In genomic region chr15:59725172-59725486, GRCh38 we compare ENCODE assay signal across 13 cellular contexts. TPM values are rescaled to one million over a fixed set of nuclear protein-coding genes. Genes with fewer than 3 reads are reported as not detected.
DNase-seq lines count a peak whose midpoint lies in the region; ATAC-seq, FAIRE-seq and TF ChIP-seq lines count a peak whose summit lies in the region.
"Had no signal": no experiment of that assay in that cellular context is flagged by ENCODE, and none has a peak within 500 bp of the region (broad histone marks: within the 10 kb centered on the region; RNA-seq: fewer than 3 reads in every experiment).

No MANE protein-coding gene starts in this region.

- H3K9ac ChIP-seq in liver (ENCODE audit: low read depth in 1 of 2, low read length in 2 of 2) (peak overlapping the region in 1 of 2 donors; percentile 36), HepG2 (ENCODE audit: insufficient read depth, low read depth, low read length) (no peak overlapping the region), neural progenitor cell (no peak overlapping the region)

- H3K79me2 ChIP-seq in HepG2 (ENCODE audit: insufficient read depth, low read length) (no peaks in the 10 kb centered on the region), neural progenitor cell (ENCODE audit: low read depth) (no peaks in the 10 kb centered on the region)

- intact Hi-C loops in HepG2 (cut with micrococcal nuclease; ENCODE audit: unreplicated experiment), result loop anchor here (2.0 kb wide), 3 partner anchors 40 to 602 kb away; no protein-coding TSS in a partner anchor

- CTCF ChIA-PET in HepG2 (lab: Yijun Ruan, JAX; ENCODE audit: low intra/inter-chr PET ratio, low total read pairs), result interaction anchor here (1.4 to 1.7 kb wide), 3 partner anchors 40 to 602 kb away, joined by 6 to 12 read pairs (median 9); no protein-coding TSS in a partner anchor
- CTCF ChIA-PET in RWPE1 (lab: Yijun Ruan, JAX), result interaction anchor here (0.6 to 1.4 kb wide), 14 partner anchors 9 to 1272 kb away, joined by 3 to 13 read pairs (median 4); no protein-coding TSS in a partner anchor

- H3K36me3 Mint-ChIP-seq in neural progenitor cell, result no peaks in the 10 kb centered on the region

- H3K4me1 ChIP-seq in liver (ENCODE audit: control insufficient read depth in 4 of 4, insufficient read depth in 4 of 4, low read length in 3 of 4) (peaks cover 0 to 13% (median 6%) of the 10 kb centered on the region in 4 donors), HepG2 (ENCODE audit: insufficient read depth, low read length) (no peaks in the 10 kb centered on the region), neural progenitor cell (no peaks in the 10 kb centered on the region)
- H3K4me1 ChIP-seq: Caco-2 had no signal

- H4K20me1 ChIP-seq in HepG2 (ENCODE audit: insufficient read depth, low read length) (no peaks in the 10 kb centered on the region), neural progenitor cell (ENCODE audit: low read depth) (no peaks in the 10 kb centered on the region)

- no peak for TF ChIP-seq CTCF in liver (IDR thresholded peaks at IDR 0.05; ENCODE audit: low read depth, low read length, missing input control)
- TF ChIP-seq CTCF in HepG2 (CRISPR knock-in tag; IDR thresholded peaks at IDR 0.05), result no peak
- peak; percentile 45; the same call in 1 of the 2 replicates for TF ChIP-seq CTCF in RWPE1 (conservative IDR thresholded peaks at IDR 0.05; ENCODE audit: low read depth)
- no peak for TF ChIP-seq CTCF in neural progenitor cell (IDR thresholded peaks at IDR 0.05)

- H3K4me3 ChIP-seq in liver (ENCODE audit: low read depth in 1 of 3, low read length in 3 of 3) (no peak overlapping the region), HepG2 (replicated peaks in 1 of 3; ENCODE audit: insufficient read depth in 1 of 3, low read depth in 2 of 3, low read length in 3 of 3) (no peak overlapping the region), neural progenitor cell (no peak overlapping the region)
- H3K4me3 ChIP-seq: K562 had no signal

- H3K36me3 ChIP-seq in liver (ENCODE audit: control insufficient read depth in 4 of 4, insufficient read depth in 3 of 4, low read depth in 1 of 4, low read length in 3 of 4), result no peaks in the 10 kb centered on the region
- no peaks in the 10 kb centered on the region for H3K36me3 ChIP-seq in HepG2 (replicated peaks in 1 of 2; ENCODE audit: control insufficient read depth in 1 of 2, insufficient read depth in 2 of 2, low read length in 2 of 2)
- H3K36me3 ChIP-seq in neural progenitor cell, result no peaks in the 10 kb centered on the region

- H3K27ac Mint-ChIP-seq in neural progenitor cell, result no peak overlapping the region
- H3K27ac Mint-ChIP-seq: H9 had no signal

- H3K4me2 ChIP-seq in HepG2 (ENCODE audit: low read depth, low read length), result no peak overlapping the region
- no peak overlapping the region for H3K4me2 ChIP-seq in neural progenitor cell

- peak overlapping the region; percentile 31 to 75 for H3K27ac ChIP-seq in liver (ENCODE audit: low read depth in 1 of 2, low read length in 2 of 2)
- H3K27ac ChIP-seq in HepG2 (ENCODE audit: extremely low read length, insufficient read depth, low read length), result no peak overlapping the region
- H3K27ac ChIP-seq in RWPE1, result no peak overlapping the region
- no peak overlapping the region for H3K27ac ChIP-seq in neural progenitor cell

- ATAC-seq in HepG2 (no peak), HG02610 (IDR thresholded peaks at IDR 0.05; ENCODE audit: unreplicated experiment) (no peak)

- H3F3A ChIP-seq in neural progenitor cell (ENCODE audit: low read depth), result no peaks in the 10 kb centered on the region

- H2AFZ ChIP-seq in HepG2 (ENCODE audit: low read length), result no peak overlapping the region
- peak overlapping the region; percentile 71 for H2AFZ ChIP-seq in neural progenitor cell (replicated peaks)

- WGBS in liver, result 23% methylated on average over 2 of the region's 2 CpGs
- 0% methylated on average over 2 of the region's 2 CpGs for WGBS in HepG2 (ENCODE audit: low lambda C conversion rate)

- TF ChIP-seq EP300 in HepG2 (IDR thresholded peaks at IDR 0.05; ENCODE audit: low read depth in 2 of 2, low read length in 2 of 2) (no peak), HepG2 (CRISPR knock-in tag; IDR thresholded peaks at IDR 0.05; ENCODE audit: borderline replicate concordance) (no peak)

- H3K4me3 Mint-ChIP-seq in neural progenitor cell, result no peak overlapping the region
- H3K4me3 Mint-ChIP-seq: H9 had no signal

- no peaks in the 10 kb centered on the region for H3K27me3 Mint-ChIP-seq in neural progenitor cell (ENCODE audit: insufficient read depth, low read depth)

- BruUV-seq in HepG2 (replicated peaks; lab: Mats Ljungman, UMichigan), result no TSS peak

- TF ChIP-seq POLR2A in HepG2 (IDR thresholded peaks at IDR 0.05; ENCODE audit: insufficient read depth in 1 of 2, low read depth in 2 of 2, low read length in 2 of 2), result no peak

- POLR2A ChIA-PET in HepG2 (lab: Yijun Ruan, JAX), result interaction anchor here (0.6 kb wide), 1 partner anchor 36 kb away, joined by 3 read pairs; the partner anchor contains the start of gene BNIP2
- POLR2A ChIA-PET in RWPE1 (lab: Yijun Ruan, JAX; ENCODE audit: low non-redundant PET), result no interaction called here

- TF ChIP-seq RAD21 in liver (IDR thresholded peaks at IDR 0.05) (peak in 1 of 2 donors; percentile 3), HepG2 (CRISPR knock-in tag; IDR thresholded peaks at IDR 0.05) (no peak)

- FAIRE-seq in HepG2 (lab: Jason Lieb, UNC), result no peak

- no peaks in the 10 kb centered on the region for H3K27me3 ChIP-seq in liver (ENCODE audit: control insufficient read depth in 4 of 4, insufficient read depth in 4 of 4, low read length in 3 of 4)
- H3K27me3 ChIP-seq in HepG2 (ENCODE audit: control insufficient read depth in 1 of 2, insufficient read depth in 2 of 2, low read length in 2 of 2), result peaks cover 0 to 29% of the 10 kb centered on the region in 2 experiments; a peak in 3 of 5 replicates
- no peaks in the 10 kb centered on the region for H3K27me3 ChIP-seq in neural progenitor cell

- no peaks in the 10 kb centered on the region for H3K9me3 Mint-ChIP-seq in neural progenitor cell
- H3K9me3 Mint-ChIP-seq: H9 had no signal

- no peaks in the 10 kb centered on the region for H3K9me3 ChIP-seq in liver (ENCODE audit: control insufficient read depth in 4 of 4, low read length in 3 of 4)
- H3K9me3 ChIP-seq in HepG2 (ENCODE audit: low read length), result no peaks in the 10 kb centered on the region
- H3K9me3 ChIP-seq in neural progenitor cell (ENCODE audit: low read depth), result no peaks in the 10 kb centered on the region
- H3K9me3 ChIP-seq: Caco-2 had no signal

- peaks cover 8% of the 10 kb centered on the region for H3K4me1 Mint-ChIP-seq in neural progenitor cell
- H3K4me1 Mint-ChIP-seq: H9 had no signal

- in situ Hi-C loops in HepG2 (cut with HindIII; ENCODE audit: extremely low pct_ligation_motif_present, low pct_unique_long_range_greater_than_20kb), result loop anchor here (25.0 kb wide), 2 partner anchors 462 to 587 kb away; no protein-coding TSS in a partner anchor

- DNase-seq in HepG2 (ENCODE audit: low spot score) (no peak), RWPE1 (ENCODE audit: low spot score) (no peak), neural progenitor cell (ENCODE audit: low spot score) (no peak), cerebellum (ENCODE audit: low spot score) (no peak), NK-92 (lab: John Stamatoyannopoulos, UW; ENCODE audit: unreplicated experiment) (no peak)
- no peak for DNase-seq in NK-92 treated with Interleukin-12 subunit alpha and Interleukin-12 subunit beta, amount 100 ng/mL, for 24 hours (lab: John Stamatoyannopoulos, UW)
- DNase-seq: NCI-H1048, NCI-H2081 treated with DMSO at 0.1 percent for 48 hours had no signal

TF ChIP-seq in liver, 16 proteins besides CTCF, POLR2A, EP300 and RAD21:
- no peak for TF ChIP-seq HNF4G (IDR thresholded peaks at IDR 0.05)
- no peak for TF ChIP-seq NR2F2 (IDR thresholded peaks at IDR 0.05)
- TF ChIP-seq TAF1 (conservative IDR thresholded peaks at IDR 0.05), result no peak
- TF ChIP-seq YY1 (IDR thresholded peaks at IDR 0.05), result no peak
- TF ChIP-seq FOXA2 (IDR thresholded peaks at IDR 0.05), result no peak
- TF ChIP-seq GABPA (IDR thresholded peaks at IDR 0.05 in 1 of 2, conservative IDR thresholded peaks at IDR 0.05 in 1 of 2), result no peak

TF ChIP-seq in HepG2, 621 proteins besides CTCF, POLR2A, EP300 and RAD21 (continues in another document):
- TF ChIP-seq YY1 (IDR thresholded peaks at IDR 0.05; ENCODE audit: insufficient read depth, insufficient replicate concordance, low read depth, low read length) (no peak), MAFK (conservative IDR thresholded peaks at IDR 0.05 in 1 of 2, IDR thresholded peaks at IDR 0.05 in 1 of 2; ENCODE audit: low read length in 2 of 2) (no peak), SRSF9 (IDR thresholded peaks at IDR 0.05; ENCODE audit: borderline replicate concordance, insufficient read depth, low read depth, low read length, poor library complexity, severe bottlenecking) (no peak), SMAD1 (CRISPR knock-in tag; IDR thresholded peaks at IDR 0.05; ENCODE audit: borderline replicate concordance, low read depth) (no peak), ZNF335 (CRISPR knock-in tag; IDR thresholded peaks at IDR 0.05) (no peak), RARA (CRISPR knock-in tag; IDR thresholded peaks at IDR 0.05) (no peak)

RNA-seq across cellular contexts. Expression of gene BNIP2, which starts 36.0 kb away (rescaled TPM):
- total RNA-seq in liver (10 to 100 TPM; 32.4 to 73.6 TPM), HepG2 (2016; rRNA removed; fragmentation: Illumina TruSeq; extraction: Trizol) (55.1 and 57.6 TPM in 2 replicates), neural progenitor cell (ENCODE audit: low replicate concordance) (69.9 and 81.4 TPM in 2 replicates), cerebellum (70.0 TPM)
- polyA plus RNA-seq in liver (10 to 100 TPM; 17.4 to 26.7 TPM), HepG2 (2011; rRNA removed) (11.9 and 17.4 TPM in 2 replicates)
- total RNA-seq in HepG2 (2016; cell fraction: cytosol; rRNA removed; fragmentation: Illumina TruSeq; extraction: Trizol; ENCODE audit: low read depth), result 14.7 and 15.0 TPM in 2 replicates
- total RNA-seq in HepG2 (2016; cell fraction: insoluble cytoplasmic fraction; rRNA removed; fragmentation: Illumina TruSeq; extraction: Trizol), result 53.0 and 56.3 TPM in 2 replicates
- total RNA-seq in HepG2 (2016; cell fraction: membrane; rRNA removed; fragmentation: Illumina TruSeq; extraction: Trizol), result 19.6 and 21.1 TPM in 2 replicates
- total RNA-seq in HepG2 (2016; cell fraction: nucleus; rRNA removed; fragmentation: Illumina TruSeq; extraction: Trizol), result 59.8 and 62.4 TPM in 2 replicates
- 15.1 and 17.3 TPM in 2 replicates for polyA plus RNA-seq in HepG2 (2011; cell fraction: cytosol; rRNA removed)
- polyA plus RNA-seq in HepG2 (2011; cell fraction: nucleus; rRNA removed), result 20.7 and 22.5 TPM in 2 replicates
- polyA plus RNA-seq in HepG2 (2012), result 24.1 and 27.1 TPM in 2 replicates
- 3.1 and 4.4 TPM in 2 replicates for polyA plus RNA-seq in HepG2 (2016; cell fraction: cytosol; fragmentation: Illumina TruSeq; extraction: Trizol; ENCODE audit: low read depth)
- 39.2 and 39.8 TPM in 2 replicates for polyA plus RNA-seq in HepG2 (2016; cell fraction: insoluble cytoplasmic fraction; fragmentation: Illumina TruSeq; extraction: Trizol; ENCODE audit: low read depth)
- polyA plus RNA-seq in HepG2 (2016; cell fraction: membrane; fragmentation: Illumina TruSeq; extraction: Trizol; ENCODE audit: low read depth), result 11.3 and 11.4 TPM in 2 replicates
- polyA plus RNA-seq in HepG2 (2016; cell fraction: nucleus; fragmentation: Illumina TruSeq; extraction: Trizol; ENCODE audit: insufficient read depth, low read depth), result 64.4 and 67.5 TPM in 2 replicates
- polyA minus RNA-seq in HepG2 (2011; rRNA and poly(A)+ RNA removed; ENCODE audit: low replicate concordance), result 5.2 and 8.2 TPM in 2 replicates
- polyA minus RNA-seq in HepG2 (2011; cell fraction: cytosol; rRNA and poly(A)+ RNA removed), result 27.3 and 28.5 TPM in 2 replicates
- 69.1 and 79.8 TPM in 2 replicates for polyA minus RNA-seq in HepG2 (2011; cell fraction: nucleus; rRNA and poly(A)+ RNA removed)

Comparison
In these comparisons a context has a peak if more than half of its experiments do, and no peak if none do; other contexts are left out.
1. H3K27ac ChIP-seq: peak in liver (2 of 2); none in HepG2 (single experiment), RWPE1 (single experiment) and neural progenitor cell (single experiment).